ENCODE assay signal across 10 cellular contexts in genomic region chr19:48632692-48633147, GRCh38. TPM values are rescaled to one million over a fixed set of nuclear protein-coding genes. Genes with fewer than 3 reads are reported as not detected.
DNase-seq lines count a peak whose midpoint lies in the region; ATAC-seq and TF ChIP-seq lines count a peak whose summit lies in the region.
"Had no signal": no experiment of that assay in that cellular context is flagged by ENCODE, and none has a peak within 500 bp of the region (broad histone marks: within the 10 kb centered on the region; RNA-seq: fewer than 3 reads in every experiment).

No MANE protein-coding gene starts in this region.

- peaks cover 13% of the 10 kb centered on the region for H3K4me1 Mint-ChIP-seq in endodermal cell
- H3K4me1 Mint-ChIP-seq in WTC11 = peaks cover 35% of the 10 kb centered on the region

- intact Hi-C loops in Panc1 (cut with micrococcal nuclease; ENCODE audit: unreplicated experiment) = no loop called here
- intact Hi-C loops in prostate gland (cut with DNase I) = no loop called here

- H3K4me3 ChIP-seq in Panc1 (ENCODE audit: low read depth in 2 of 2, low read length in 2 of 2) (no peak overlapping the region), endodermal cell (ENCODE audit: low read length) (no peak overlapping the region), prostate gland (no peak overlapping the region)

- no peak overlapping the region for H3K27ac Mint-ChIP-seq in endodermal cell
- no peak overlapping the region for H3K27ac Mint-ChIP-seq in WTC11

- TF ChIP-seq POLR2A in prostate gland (IDR thresholded peaks at IDR 0.05) = no peak

- H3K27me3 Mint-ChIP-seq in endodermal cell (ENCODE audit: insufficient read depth) = peaks cover 17% of the 10 kb centered on the region
- H3K27me3 Mint-ChIP-seq in WTC11 (ENCODE audit: low read depth) = peaks cover 8% of the 10 kb centered on the region

- DNase-seq in EH (ENCODE audit: low read depth) (peak; percentile 69), Panc1 (ENCODE audit: low read depth, low spot score) (no peak), endodermal cell (peak; percentile 42), prostate gland (ENCODE audit: low spot score) (no peak), medulla oblongata (ENCODE audit: extremely low spot score) (no peak), WTC11 (ENCODE audit: low spot score) (no peak)
- DNase-seq: activated effector memory CD4-positive, alpha-beta T cell treated with Interleukin-2 at 50 U/mL for 16 hours; NCI-H774 had no signal

- H3K4me1 ChIP-seq in Panc1 (ENCODE audit: control insufficient read depth, insufficient read depth, low read length) = peaks cover 23% of the 10 kb centered on the region
- H3K4me1 ChIP-seq in endodermal cell (ENCODE audit: control insufficient read depth, insufficient read depth, low read length) = peaks cover 23% of the 10 kb centered on the region
- peaks cover 15% of the 10 kb centered on the region for H3K4me1 ChIP-seq in prostate gland (replicated peaks)

- in situ Hi-C loops in Panc1 (cut with HindIII; ENCODE audit: low pct_unique_long_range_greater_than_20kb, low sequenced_read_pairs) = no loop called here

- H3K27ac ChIP-seq in Panc1 (ENCODE audit: low read length) (peak overlapping the region; percentile 96; the same call in 1 of the 2 replicates), endodermal cell (ENCODE audit: low read depth, low read length) (no peak overlapping the region), prostate gland (peak overlapping the region; percentile 98 to 99)

- POLR2A ChIA-PET in Panc1 (lab: Charles Lee) (interaction anchor here (0.6 kb wide), 1 partner anchor 254 kb away, joined by 5 read pairs; no protein-coding TSS in a partner anchor), WTC11 (lab: Charles Lee) (no interaction called here)

- H3K36me3 ChIP-seq in Panc1 (ENCODE audit: control insufficient read depth, insufficient read depth, low read length) (no peaks in the 10 kb centered on the region; the same call in 1 of the 2 replicates), endodermal cell (ENCODE audit: control insufficient read depth, insufficient read depth, low read length) (peaks cover 5% of the 10 kb centered on the region), prostate gland (no peaks in the 10 kb centered on the region)

- H3K27me3 ChIP-seq in Panc1 (ENCODE audit: control insufficient read depth, insufficient read depth, low read length) (no peaks in the 10 kb centered on the region), endodermal cell (ENCODE audit: control insufficient read depth, insufficient read depth, low read length, poor library complexity, severe bottlenecking) (peaks cover 11% of the 10 kb centered on the region), prostate gland (replicated peaks; ENCODE audit: insufficient read depth) (no peaks in the 10 kb centered on the region)

- H3K9ac ChIP-seq in endodermal cell (ENCODE audit: extremely low read depth, low read length, poor library complexity, severe bottlenecking) = no peak overlapping the region

- BruUV-seq in Panc1 (replicated peaks; lab: Mats Ljungman, UMichigan) = no TSS peak

- H3K36me3 Mint-ChIP-seq in endodermal cell (ENCODE audit: low read depth) = peaks cover 10% of the 10 kb centered on the region
- no peaks in the 10 kb centered on the region for H3K36me3 Mint-ChIP-seq in WTC11

- H3K9me3 ChIP-seq in Panc1 (ENCODE audit: control insufficient read depth, insufficient read depth, low read depth, low read length) = no peaks in the 10 kb centered on the region
- H3K9me3 ChIP-seq in endodermal cell (ENCODE audit: control insufficient read depth, low read length) = no peaks in the 10 kb centered on the region
- H3K9me3 ChIP-seq in prostate gland = no peaks in the 10 kb centered on the region

- H3K4me3 Mint-ChIP-seq in endodermal cell = no peak overlapping the region
- H3K4me3 Mint-ChIP-seq in WTC11 = no peak overlapping the region

- TF ChIP-seq CTCF in Panc1 (IDR thresholded peaks at IDR 0.05) = no peak
- TF ChIP-seq CTCF in endodermal cell (conservative IDR thresholded peaks at IDR 0.05) = no peak
- no peak for TF ChIP-seq CTCF in prostate gland (IDR thresholded peaks at IDR 0.05)
- no peak for TF ChIP-seq CTCF in WTC11 (IDR thresholded peaks at IDR 0.05)

- H3K9me3 Mint-ChIP-seq in endodermal cell = no peaks in the 10 kb centered on the region
- no peaks in the 10 kb centered on the region for H3K9me3 Mint-ChIP-seq in WTC11

- ATAC-seq in Panc1 (no peak), HG03520 (IDR thresholded peaks at IDR 0.05; ENCODE audit: unreplicated experiment) (no peak), HG02763 (IDR thresholded peaks at IDR 0.05; ENCODE audit: unreplicated experiment) (no peak), WTC11 (no peak)

- CTCF ChIA-PET in Panc1 (lab: Charles Lee) (no interaction called here), WTC11 (lab: Charles Lee) (interaction anchor here (2.3 kb wide), 1 partner anchor 13 kb away, joined by 8 read pairs; the partner anchor contains the start of gene CA11)

TF ChIP-seq in WTC11, 78 proteins besides CTCF, POLR2A, EP300 and RAD21:
- TF ChIP-seq MXD4 (CRISPR knock-in tag; IDR thresholded peaks at IDR 0.05; ENCODE audit: borderline replicate concordance) (no peak), ZNF281 (CRISPR knock-in tag; IDR thresholded peaks at IDR 0.05) (no peak)

RNA-seq across cellular contexts. Expression of gene DBP, which starts 4.5 kb away (rescaled TPM):
- total RNA-seq in Panc1 (2021; ENCODE audit: unreplicated experiment) (7.4 TPM), endodermal cell (10 to 100 TPM in 1 of 2 donors, 1 to 10 TPM in 1; 5.3 to 13.1 TPM), prostate gland (10 to 100 TPM; 14.3 to 52.7 TPM), WTC11 (2021) (10.5 to 12.0 TPM (median 11.4 TPM) in 3 replicates)
- 10.4 TPM for polyA plus RNA-seq in Panc1 (2012; ENCODE audit: insufficient read length)
- 9.7 TPM for polyA plus RNA-seq in endodermal cell (2013, experiment 1 of 2)
- polyA plus RNA-seq in endodermal cell (2013, experiment 2 of 2) = 8.4 TPM

RNA-seq across cellular contexts. Expression of gene CA11, which starts 13.3 kb away (rescaled TPM):
- total RNA-seq in Panc1 (2021; ENCODE audit: unreplicated experiment) (12.6 TPM), endodermal cell (10 to 100 TPM; 75.0 to 82.6 TPM), prostate gland (10 to 100 TPM in 1 of 2 donors, 1 to 10 TPM in 1; 7.0 to 11.2 TPM), WTC11 (2021) (41.4 to 53.7 TPM (median 47.5 TPM) in 3 replicates)
- 18.7 TPM for polyA plus RNA-seq in Panc1 (2012; ENCODE audit: insufficient read length)
- 39.5 TPM for polyA plus RNA-seq in endodermal cell (2013, experiment 1 of 2)
- 28.4 TPM for polyA plus RNA-seq in endodermal cell (2013, experiment 2 of 2)

RNA-seq across cellular contexts. Expression of gene SPHK2, which starts 13.4 kb away (rescaled TPM):
- total RNA-seq in Panc1 (2021; ENCODE audit: unreplicated experiment) = 19.5 TPM
- polyA plus RNA-seq in Panc1 (2012; ENCODE audit: insufficient read length) = 20.0 TPM
- total RNA-seq in endodermal cell = 100 to 1,000 TPM in 1 of 2 donors, 10 to 100 TPM in 1; 99.5 to 114 TPM
- 31.4 TPM for polyA plus RNA-seq in endodermal cell (2013, experiment 1 of 2)
- polyA plus RNA-seq in endodermal cell (2013, experiment 2 of 2) = 30.6 TPM
- 10 to 100 TPM; 24.8 to 25.4 TPM for total RNA-seq in prostate gland
- 46.7 to 64.6 TPM (median 48.4 TPM) in 3 replicates for total RNA-seq in WTC11 (2021)

RNA-seq across cellular contexts. Expression of gene RPL18, which starts 13.7 kb away (rescaled TPM):
- 670 TPM for total RNA-seq in Panc1 (2021; ENCODE audit: unreplicated experiment)
- polyA plus RNA-seq in Panc1 (2012; ENCODE audit: insufficient read length) = 1,127 TPM
- 1,000 to 10,000 TPM; 1,531 to 1,574 TPM for total RNA-seq in endodermal cell
- 1,384 TPM for polyA plus RNA-seq in endodermal cell (2013, experiment 1 of 2)
- polyA plus RNA-seq in endodermal cell (2013, experiment 2 of 2) = 1,252 TPM
- 1,000 to 10,000 TPM; 2,096 to 3,914 TPM for total RNA-seq in prostate gland
- total RNA-seq in WTC11 (2021) = 1,712 to 1,987 TPM (median 1,909 TPM) in 3 replicates

RNA-seq across cellular contexts. Expression of gene FAM83E, which starts 17.8 kb away (rescaled TPM):
- 1.0 TPM for total RNA-seq in Panc1 (2021; ENCODE audit: unreplicated experiment)
- polyA plus RNA-seq in Panc1 (2012; ENCODE audit: insufficient read length) = not detected
- total RNA-seq in endodermal cell = 1 to 10 TPM; 4.4 to 5.7 TPM
- polyA plus RNA-seq in endodermal cell (2013, experiment 1 of 2) = 0.36 TPM
- 0.37 TPM for polyA plus RNA-seq in endodermal cell (2013, experiment 2 of 2)
- 1 to 10 TPM; 2.8 to 8.8 TPM for total RNA-seq in prostate gland
- total RNA-seq in WTC11 (2021) = 6.6 to 8.8 TPM (median 6.8 TPM) in 3 replicates

Comparison
In these comparisons a context has a peak if more than half of its experiments do, and no peak if none do; other contexts are left out.
1. DNase-seq: peak in EH (single experiment) and endodermal cell (single experiment); none in Panc1 (single experiment), prostate gland (single experiment), medulla oblongata (single experiment) and WTC11 (single experiment).